Comparison of ENCODE assay signal across 8 cellular contexts in the genomic region with DNA sequence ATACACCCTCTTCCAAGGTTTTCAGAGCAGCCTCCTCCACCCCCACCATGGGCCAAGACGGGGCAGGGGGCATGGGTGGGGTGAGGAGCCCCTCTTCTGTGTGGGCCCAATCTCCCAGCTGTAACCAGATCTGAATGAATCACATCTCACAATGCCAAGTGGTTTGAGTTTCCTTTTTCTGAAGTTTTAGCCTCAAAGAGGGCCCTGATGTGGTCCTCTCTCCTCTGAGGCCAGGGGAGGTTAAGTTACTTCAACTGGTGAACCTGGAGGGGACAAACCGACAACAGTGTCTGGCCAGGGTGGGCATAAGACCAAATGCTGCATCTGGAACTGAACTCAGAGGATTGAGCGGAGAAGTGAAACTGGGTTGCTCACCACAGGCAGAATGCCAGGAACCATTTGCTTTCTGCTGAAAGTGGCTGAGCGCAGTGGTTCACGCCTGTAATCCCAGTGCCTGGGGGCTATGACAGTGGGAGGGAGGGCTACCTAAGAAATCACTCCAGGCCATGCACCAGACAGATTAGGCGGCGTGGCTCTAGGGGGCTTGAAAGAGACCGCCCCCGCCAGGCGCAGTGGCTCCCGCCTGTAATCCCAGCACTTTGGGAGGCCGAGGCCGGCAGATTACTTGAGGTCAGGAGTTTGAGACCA. TPM values are rescaled to one million over a fixed set of nuclear protein-coding genes. Genes with fewer than 3 reads are reported as not detected.
DNase-seq lines count a peak whose midpoint lies in the region; ATAC-seq, FAIRE-seq and TF ChIP-seq lines count a peak whose summit lies in the region.

No MANE protein-coding gene starts in this region.

- no peaks in the 10 kb centered on the region for H3K9me3 ChIP-seq in SK-N-MC (ENCODE audit: low read depth, low read length)

- TF ChIP-seq POLR2A in GM18505 (IDR thresholded peaks at IDR 0.05; ENCODE audit: borderline replicate concordance, extremely low read depth, insufficient read depth, insufficient read length) = no peak

- FAIRE-seq in RCC 7860 (lab: Jason Lieb, UNC) = no peak

- H3K27me3 Mint-ChIP-seq in chondrocyte (ENCODE audit: low read depth) = peaks cover 12% of the 10 kb centered on the region

- H3K4me3 ChIP-seq in SK-N-MC = peak overlapping the region; percentile 53

- peaks cover 16% of the 10 kb centered on the region for H3K4me1 Mint-ChIP-seq in chondrocyte (ENCODE audit: low read depth)

- no peak overlapping the region for H3K4me3 Mint-ChIP-seq in chondrocyte (ENCODE audit: unreplicated experiment)

- no peak for TF ChIP-seq CTCF in chondrocyte (IDR thresholded peaks at IDR 0.05)

- H3K9me3 Mint-ChIP-seq in chondrocyte (ENCODE audit: low read depth) = peaks cover 7% of the 10 kb centered on the region

- H3K27ac ChIP-seq in SK-N-MC (peak overlapping the region; percentile 61), epithelial cell of prostate (peak overlapping the region; percentile 80)

- no peak overlapping the region for H3K27ac Mint-ChIP-seq in chondrocyte (ENCODE audit: unreplicated experiment)

- H3K36me3 Mint-ChIP-seq in chondrocyte (ENCODE audit: low read depth) = no peaks in the 10 kb centered on the region

- H3K9ac ChIP-seq in SK-N-MC (ENCODE audit: insufficient read length) = peak overlapping the region; percentile 61

- peak; percentile 12 for DNase-seq in SK-N-MC (ENCODE audit: low read depth, low spot score)
- DNase-seq in epithelial cell of prostate (ENCODE audit: low read depth, low spot score) = no peak
- DNase-seq in non-pigmented ciliary epithelial cell (ENCODE audit: low read depth) = peak; percentile 45
- no peak for DNase-seq in RCC 7860 (ENCODE audit: low spot score)
- DNase-seq in NCI-H2171 treated with DMSO at 0.1 percent for 48 hours (lab: John Stamatoyannopoulos, UW) = no peak
- no peak for DNase-seq in chondrocyte (ENCODE audit: low spot score)

- no peaks in the 10 kb centered on the region for H3K36me3 ChIP-seq in SK-N-MC (ENCODE audit: insufficient read depth, low read length)

- ATAC-seq in GM19452 (IDR thresholded peaks at IDR 0.05; ENCODE audit: unreplicated experiment) = peak; percentile 14
- ATAC-seq in GM18505 (IDR thresholded peaks at IDR 0.05; ENCODE audit: unreplicated experiment) = no peak

RNA-seq across cellular contexts. Expression of gene IRGC, which starts 15.4 kb away (rescaled TPM):
- not detected in 3 replicates for total RNA-seq in chondrocyte

RNA-seq across cellular contexts. Expression of gene PLAUR, which starts 30.5 kb away (rescaled TPM):
- 16.3 to 23.6 TPM (median 19.9 TPM) in 3 replicates for total RNA-seq in chondrocyte

RNA-seq across cellular contexts. Expression of gene SMG9, which starts 54.3 kb away (rescaled TPM):
- total RNA-seq in chondrocyte = 46.9 to 55.4 TPM (median 47.2 TPM) in 3 replicates

Comparison
In these comparisons a context has a peak if more than half of its experiments do, and no peak if none do; other contexts are left out.
1. DNase-seq: peak in SK-N-MC (single experiment) and non-pigmented ciliary epithelial cell (single experiment); none in epithelial cell of prostate (single experiment), RCC 7860 (single experiment), NCI-H2171 treated with DMSO at 0.1 percent for 48 hours (single experiment) and chondrocyte (single experiment).